In genomic region chr14:30888480-30889243, GRCh38 we compare ENCODE assay signal across 1 cellular context.
TF ChIP-seq lines count a peak whose summit lies in the region.

No MANE protein-coding gene starts in this region.

TF ChIP-seq in GM23338, 12 proteins besides CTCF, POLR2A, EP300 and RAD21 (continued from another document):
- no peak for TF ChIP-seq ZNF462 (CRISPR knock-in tag; IDR thresholded peaks at IDR 0.05)
- TF ChIP-seq ZNF331 (CRISPR knock-in tag; IDR thresholded peaks at IDR 0.05; ENCODE audit: low read depth), result no peak
- no peak for TF ChIP-seq EZH2 (IDR thresholded peaks at IDR 0.05; ENCODE audit: low read depth, unreplicated experiment)
- TF ChIP-seq EZH2phosphoT487 (IDR thresholded peaks at IDR 0.05; ENCODE audit: unreplicated experiment), result no peak
- TF ChIP-seq NANOG (IDR thresholded peaks at IDR 0.05; ENCODE audit: borderline replicate concordance), result no peak
- no peak for TF ChIP-seq ZNF114 (CRISPR knock-in tag; IDR thresholded peaks at IDR 0.05)
- no peak for TF ChIP-seq ETS1 (IDR thresholded peaks at IDR 0.05)
- TF ChIP-seq JUNB (IDR thresholded peaks at IDR 0.05; ENCODE audit: unreplicated experiment), result no peak
- no peak for TF ChIP-seq REST (IDR thresholded peaks at IDR 0.05; ENCODE audit: unreplicated experiment)
